ENCODE assay signal across 16 cellular contexts in genomic region chr10:48535416-48536225, GRCh38.
DNase-seq lines count a peak whose midpoint lies in the region; ATAC-seq and TF ChIP-seq lines count a peak whose summit lies in the region.
"Had no signal": no experiment of that assay in that cellular context is flagged by ENCODE, and none has a peak within 500 bp of the region (broad histone marks: within the 10 kb centered on the region; RNA-seq: fewer than 3 reads in every experiment).

No MANE protein-coding gene starts in this region.

- no peak overlapping the region for H3K27ac ChIP-seq in GM23338 (ENCODE audit: low read depth)
- no peak overlapping the region for H3K27ac ChIP-seq in PC-3 (ENCODE audit: low read length)
- no peak overlapping the region for H3K27ac ChIP-seq in stomach
- H3K27ac ChIP-seq: epithelial cell of prostate had no signal

- no peak for TF ChIP-seq EP300 in stomach (IDR thresholded peaks at IDR 0.05)

- TF ChIP-seq CTCF in GM23338 (conservative IDR thresholded peaks at IDR 0.05; ENCODE audit: low read depth in 2 of 2) (peak; percentile 47 to 52), PC-3 (conservative IDR thresholded peaks at IDR 0.05; ENCODE audit: low read depth, low read length) (peak; percentile 55), fibroblast of the aortic adventitia (IDR thresholded peaks at IDR 0.05; ENCODE audit: insufficient read depth, low read length) (peak; percentile 11), stomach (IDR thresholded peaks at IDR 0.05) (no peak)

- H3K27me3 ChIP-seq in GM23338 (ENCODE audit: insufficient read depth), result no peaks in the 10 kb centered on the region
- no peaks in the 10 kb centered on the region for H3K27me3 ChIP-seq in PC-3 (ENCODE audit: low read length)
- no peaks in the 10 kb centered on the region for H3K27me3 ChIP-seq in stomach

- no peak overlapping the region for H3K27ac Mint-ChIP-seq in GM23338
- H3K27ac Mint-ChIP-seq: activated naive CD8-positive, alpha-beta T cell; CD4-positive, alpha-beta memory T cell; T-cell had no signal

- intact Hi-C loops in PC-3 (cut with micrococcal nuclease) (no loop called here), stomach (cut with DNase I; ENCODE audit: low total_unique reads) (no loop called here)

- WGBS in stomach, 5 donors, result 83 to 88% (median 85%) methylated on average over 12 to 13 of the region's 13 CpGs

- H3K79me2 ChIP-seq in GM23338 (replicated peaks; ENCODE audit: insufficient read depth) (no peaks in the 10 kb centered on the region), PC-3 (ENCODE audit: low read length) (no peaks in the 10 kb centered on the region)

- H3K9me3 ChIP-seq in PC-3 (ENCODE audit: low read length) (no peaks in the 10 kb centered on the region), stomach (no peaks in the 10 kb centered on the region)

- CTCF ChIA-PET in PC-3 (lab: Charles Lee), result interaction anchor here (0.6 kb wide), 1 partner anchor 120 kb away, joined by 10 read pairs; no protein-coding TSS in a partner anchor

- peak overlapping the region; percentile 20; the same call in 1 of the 2 replicates for H3K4me2 ChIP-seq in GM23338
- no peak overlapping the region for H3K4me2 ChIP-seq in PC-3 (ENCODE audit: low read length)

- H3K9me3 Mint-ChIP-seq in GM23338, result no peaks in the 10 kb centered on the region
- H3K9me3 Mint-ChIP-seq: CD4-positive, alpha-beta memory T cell; T-cell had no signal

- BruUV-seq in PC-3 (replicated peaks; lab: Mats Ljungman, UMichigan), result no TSS peak

- no peaks in the 10 kb centered on the region for H3K36me3 ChIP-seq in GM23338 (ENCODE audit: insufficient read depth)
- H3K36me3 ChIP-seq in PC-3 (ENCODE audit: low read depth, low read length), result no peaks in the 10 kb centered on the region
- no peaks in the 10 kb centered on the region for H3K36me3 ChIP-seq in stomach

- TF ChIP-seq POLR2A in stomach (IDR thresholded peaks at IDR 0.05), result no peak

- H3K4me1 Mint-ChIP-seq in GM23338, result peaks cover 40% of the 10 kb centered on the region
- H3K4me1 Mint-ChIP-seq: CD4-positive, alpha-beta memory T cell; T-cell had no signal

- H3K9me2 ChIP-seq in GM23338 (ENCODE audit: insufficient read depth), result peaks cover 15% of the 10 kb centered on the region; the same call in 1 of the 2 replicates
- H3K9me2 ChIP-seq in PC-3 (replicated peaks; ENCODE audit: low read length), result no peaks in the 10 kb centered on the region

- no peak overlapping the region for H3K9ac ChIP-seq in PC-3 (ENCODE audit: low read length)

- POLR2A ChIA-PET in PC-3 (lab: Charles Lee; ENCODE audit: unreplicated experiment), result no interaction called here

- H3F3A ChIP-seq in GM23338 (replicated peaks; ENCODE audit: low read depth) (peaks cover 5% of the 10 kb centered on the region), PC-3 (ENCODE audit: low read length, unreplicated experiment) (no peaks in the 10 kb centered on the region)

- H3K4me1 ChIP-seq in GM23338 (ENCODE audit: insufficient read depth), result peaks cover 50% of the 10 kb centered on the region
- no peaks in the 10 kb centered on the region for H3K4me1 ChIP-seq in PC-3 (ENCODE audit: insufficient read depth, low read length)
- no peaks in the 10 kb centered on the region for H3K4me1 ChIP-seq in stomach

- peaks cover 12% of the 10 kb centered on the region for H3K27me3 Mint-ChIP-seq in GM23338 (ENCODE audit: insufficient read depth, low read depth, poor library complexity)

- H2AFZ ChIP-seq in GM23338, result 0 out of 2 replicates have a peak overlapping the region, but pooled peaks have one; percentile 43
- H2AFZ ChIP-seq in PC-3 (ENCODE audit: low read length), result no peak overlapping the region

- H3K4me3 ChIP-seq in GM23338 (no peak overlapping the region), PC-3 (ENCODE audit: low read length) (no peak overlapping the region), fibroblast of the aortic adventitia (ENCODE audit: low read depth, low read length) (no peak overlapping the region), stomach (no peak overlapping the region)

- no peaks in the 10 kb centered on the region for H4K20me1 ChIP-seq in GM23338 (replicated peaks; ENCODE audit: insufficient read depth)
- H4K20me1 ChIP-seq in PC-3 (ENCODE audit: low read length), result no peaks in the 10 kb centered on the region

- peak; percentile 56 for DNase-seq in GM23338 (ENCODE audit: low spot score)
- DNase-seq in PC-3, result peak; percentile 34
- DNase-seq in fibroblast of the aortic adventitia (ENCODE audit: low read depth), result no peak
- peak; percentile 13 for DNase-seq in stomach
- no peak for DNase-seq in glomerular visceral epithelial cell (ENCODE audit: extremely low spot score)
- no peak for DNase-seq in activated T-cell treated with anti-CD3 and anti-CD28 coated beads, Interleukin-2, amount 50 U/mL, for 48 hours
- DNase-seq in activated naive CD4-positive, alpha-beta T cell treated with Interleukin-2 at 50 U/mL for 16 hours, result no peak
- DNase-seq: CD4-positive, alpha-beta memory T cell; Karpas-422; NCI-H1694; retina; T-cell; trophoblast cell had no signal

- peak; percentile 67 for ATAC-seq in GM23338
- 0 out of 2 replicates have a peak, but pooled peaks have one; percentile 46 for ATAC-seq in PC-3
- ATAC-seq: activated CD4-positive, CD25-positive, alpha-beta regulatory T cell treated with anti-CD3 and anti-CD28 coated beads, Interleukin-2, amount 50 U/mL, for 24 hours; T-cell had no signal

- H3K36me3 Mint-ChIP-seq in GM23338 (ENCODE audit: low read depth), result no peaks in the 10 kb centered on the region; the same call in 1 of the 3 replicates
- H3K36me3 Mint-ChIP-seq: activated naive CD8-positive, alpha-beta T cell; CD4-positive, alpha-beta memory T cell; T-cell had no signal

- no peak overlapping the region; the same call in 2 of the 3 replicates for H3K4me3 Mint-ChIP-seq in GM23338
- H3K4me3 Mint-ChIP-seq: activated naive CD8-positive, alpha-beta T cell; CD4-positive, alpha-beta memory T cell; T-cell had no signal

TF ChIP-seq in GM23338, 12 proteins besides CTCF, POLR2A, EP300 and RAD21 (continues in another document):
- TF ChIP-seq STAT1 (IDR thresholded peaks at IDR 0.05; ENCODE audit: unreplicated experiment), result no peak
- TF ChIP-seq REST (IDR thresholded peaks at IDR 0.05; ENCODE audit: unreplicated experiment), result no peak

Comparison
In these comparisons a context has a peak if more than half of its experiments do, and no peak if none do; other contexts are left out.
1. DNase-seq: peak in GM23338 (single experiment), PC-3 (single experiment) and stomach (single experiment); none in fibroblast of the aortic adventitia (single experiment), glomerular visceral epithelial cell (single experiment), activated T-cell treated with anti-CD3 and anti-CD28 coated beads, Interleukin-2, amount 50 U/mL, for 48 hours (0 of 2) and activated naive CD4-positive, alpha-beta T cell treated with Interleukin-2 at 50 U/mL for 16 hours (single experiment).
2. CTCF ChIP-seq: peak in GM23338 (2 of 2), PC-3 (single experiment) and fibroblast of the aortic adventitia (single experiment); none in stomach (0 of 7).